Comparison of ENCODE assay signal across 12 cellular contexts in the genomic region with DNA sequence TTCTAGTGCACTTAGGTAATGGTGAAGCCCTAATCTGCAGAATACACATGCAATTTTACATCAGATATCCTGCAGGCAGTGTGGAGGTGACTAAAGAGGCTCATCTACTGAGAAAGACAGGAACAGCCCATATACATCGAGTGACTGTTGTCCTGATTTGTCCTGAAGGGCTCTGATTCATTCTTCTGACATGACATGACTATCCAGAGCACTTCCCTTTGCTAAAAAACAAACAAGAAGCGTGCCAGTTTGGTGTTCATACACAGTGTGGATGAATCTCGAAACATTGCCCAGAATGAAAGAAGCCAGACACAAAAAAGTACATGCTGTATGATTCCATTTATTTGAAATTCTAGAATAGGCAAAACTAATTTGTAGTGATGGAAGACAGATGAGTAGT. TPM values are rescaled to one million over a fixed set of nuclear protein-coding genes. Genes with fewer than 3 reads are reported as not detected.
DNase-seq lines count a peak whose midpoint lies in the region; ATAC-seq and TF ChIP-seq lines count a peak whose summit lies in the region.
"Had no signal": no experiment of that assay in that cellular context is flagged by ENCODE, and none has a peak within 500 bp of the region (broad histone marks: within the 10 kb centered on the region; RNA-seq: fewer than 3 reads in every experiment).

No MANE protein-coding gene starts in this region.

- CTCF ChIA-PET in PC-9 (lab: Charles Lee), result interaction anchor here (0.6 to 0.7 kb wide), 2 partner anchors 45 to 81 kb away, joined by 3 to 5 read pairs; no protein-coding TSS in a partner anchor

- H3K4me1 Mint-ChIP-seq in HFFc6 (ENCODE audit: low read depth), result peaks cover 50% of the 10 kb centered on the region

- intact Hi-C loops in PC-9 (cut with micrococcal nuclease; ENCODE audit: unreplicated experiment), result loop anchor here (5.0 kb wide), 2 partner anchors 80 to 105 kb away; no protein-coding TSS in a partner anchor
- intact Hi-C loops in esophagus muscularis mucosa (cut with DNase I), result loop anchor here (2.0 to 10.0 kb wide), 2 partner anchors 108 to 328 kb away; no protein-coding TSS in a partner anchor
- intact Hi-C loops in psoas muscle (cut with DNase I), result loop anchor here (5.0 kb wide), 3 partner anchors 85 to 245 kb away; no protein-coding TSS in a partner anchor
- intact Hi-C loops in left colon (cut with DNase I, micrococcal nuclease), result loop anchor here in 1 of 2 donors (5.0 kb wide), 1 partner anchor 330 kb away; no protein-coding TSS in a partner anchor

- peak overlapping the region; percentile 44; the same call in 1 of the 2 replicates for H3K4me2 ChIP-seq in PC-9
- H3K4me2 ChIP-seq: KMS-11 had no signal

- peak overlapping the region; percentile 5 for H3K4me3 Mint-ChIP-seq in HFFc6
- H3K4me3 Mint-ChIP-seq: activated naive CD8-positive, alpha-beta T cell treated with anti-CD3 and anti-CD28 coated beads for 36 hours had no signal

- 39% methylated on average over 3 of the region's 3 CpGs for WGBS in esophagus muscularis mucosa
- 20 to 31% (median 27%) methylated on average over 3 of the region's 3 CpGs for WGBS in psoas muscle, 3 donors
- 50 to 55% methylated on average over 3 of the region's 3 CpGs for WGBS in tibial nerve, 2 donors

- DNase-seq in HFFc6 (peak; percentile 82), PC-9 (peak; percentile 14 to 87), esophagus muscularis mucosa (ENCODE audit: extremely low spot score) (peak; percentile 89), psoas muscle (no peak), left colon (no peak), tibial nerve (ENCODE audit: low spot score in 2 of 2) (no peak)
- DNase-seq: activated naive CD8-positive, alpha-beta T cell treated with anti-CD3 and anti-CD28 coated beads for 36 hours; NCI-H82; stimulated activated CD4-positive, alpha-beta T cell treated with anti-CD3 and anti-CD28 coated beads, Interleukin-4, amount 100 ng/mL, for 1 hour had no signal

- ATAC-seq in psoas muscle (peak; percentile 61 to 78 (median 69)), left colon (no peak), GM18502 (IDR thresholded peaks at IDR 0.05; ENCODE audit: poor library complexity, unreplicated experiment) (no peak)

- no peaks in the 10 kb centered on the region for H3K36me3 Mint-ChIP-seq in HFFc6 (ENCODE audit: low read depth)
- H3K36me3 Mint-ChIP-seq: activated naive CD8-positive, alpha-beta T cell treated with anti-CD3 and anti-CD28 coated beads for 36 hours had no signal

- no peak for TF ChIP-seq CTCF in HFFc6 (IDR thresholded peaks at IDR 0.05)
- no peak for TF ChIP-seq CTCF in PC-9 (conservative IDR thresholded peaks at IDR 0.05)
- TF ChIP-seq CTCF in esophagus muscularis mucosa (IDR thresholded peaks at IDR 0.05), result no peak
- no peak for TF ChIP-seq CTCF in psoas muscle (IDR thresholded peaks at IDR 0.05)
- no peak for TF ChIP-seq CTCF in tibial nerve (IDR thresholded peaks at IDR 0.05)

- H3K27me3 Mint-ChIP-seq in HFFc6 (ENCODE audit: insufficient read depth), result no peaks in the 10 kb centered on the region; the same call in none of the 2 replicates
- H3K27me3 Mint-ChIP-seq: activated naive CD8-positive, alpha-beta T cell treated with anti-CD3 and anti-CD28 coated beads for 36 hours had no signal

- BruUV-seq in PC-9 (replicated peaks; lab: Mats Ljungman, UMichigan), result no TSS peak

- no peaks in the 10 kb centered on the region for H3K9me2 ChIP-seq in PC-9 (ENCODE audit: insufficient read depth)

- peaks cover 17% of the 10 kb centered on the region for H3K4me1 ChIP-seq in PC-9 (replicated peaks; ENCODE audit: insufficient read depth)
- H3K4me1 ChIP-seq in esophagus muscularis mucosa, result peaks cover 0 to 20% (median 17%) of the 10 kb centered on the region in 4 donors
- H3K4me1 ChIP-seq in psoas muscle, result peaks cover 30% of the 10 kb centered on the region
- peaks cover 0 to 18% (median 3%) of the 10 kb centered on the region in 4 donors for H3K4me1 ChIP-seq in tibial nerve

- POLR2A ChIA-PET in PC-9 (lab: Charles Lee; ENCODE audit: unreplicated experiment), result no interaction called here

- H2AFZ ChIP-seq in PC-9, result no peak overlapping the region

- H3K9me3 ChIP-seq in PC-9 (ENCODE audit: insufficient read depth, low read depth) (no peaks in the 10 kb centered on the region), esophagus muscularis mucosa (no peaks in the 10 kb centered on the region), psoas muscle (no peaks in the 10 kb centered on the region), tibial nerve (no peaks in the 10 kb centered on the region)
- H3K9me3 ChIP-seq: thoracic aorta had no signal

- H3K4me3 ChIP-seq in PC-9, result no peak overlapping the region
- H3K4me3 ChIP-seq in esophagus muscularis mucosa, result no peak overlapping the region
- no peak overlapping the region for H3K4me3 ChIP-seq in psoas muscle
- no peak overlapping the region for H3K4me3 ChIP-seq in tibial nerve
- H3K4me3 ChIP-seq: thoracic aorta had no signal

- H3K27ac Mint-ChIP-seq in HFFc6, result peak overlapping the region; percentile 71
- H3K27ac Mint-ChIP-seq: activated naive CD8-positive, alpha-beta T cell treated with anti-CD3 and anti-CD28 coated beads for 36 hours had no signal

- H3F3A ChIP-seq in PC-9 (ENCODE audit: insufficient read depth, low read depth), result peaks cover 8% of the 10 kb centered on the region; the same call in 1 of the 2 replicates

- H4K20me1 ChIP-seq in PC-9 (ENCODE audit: insufficient read depth), result no peaks in the 10 kb centered on the region

- H3K27ac ChIP-seq in PC-9, result peak overlapping the region; percentile 87
- H3K27ac ChIP-seq in esophagus muscularis mucosa (replicated peaks in 1 of 4), result no peak overlapping the region
- peak overlapping the region; percentile 69 for H3K27ac ChIP-seq in psoas muscle
- no peak overlapping the region for H3K27ac ChIP-seq in tibial nerve
- H3K27ac ChIP-seq: KMS-11, thoracic aorta had no signal

- TF ChIP-seq EP300 in esophagus muscularis mucosa (IDR thresholded peaks at IDR 0.05), result no peak
- TF ChIP-seq EP300 in tibial nerve (IDR thresholded peaks at IDR 0.05), result no peak

- TF ChIP-seq POLR2A in esophagus muscularis mucosa (IDR thresholded peaks at IDR 0.05; ENCODE audit: low read depth), result no peak
- no peak for TF ChIP-seq POLR2A in tibial nerve (IDR thresholded peaks at IDR 0.05)

- H3K36me3 ChIP-seq in PC-9 (ENCODE audit: low read depth) (no peaks in the 10 kb centered on the region), esophagus muscularis mucosa (no peaks in the 10 kb centered on the region), psoas muscle (ENCODE audit: insufficient read depth in 1 of 2, low read depth in 1 of 2) (no peaks in the 10 kb centered on the region), tibial nerve (no peaks in the 10 kb centered on the region)
- H3K36me3 ChIP-seq: thoracic aorta had no signal

- no peaks in the 10 kb centered on the region for H3K27me3 ChIP-seq in PC-9 (ENCODE audit: insufficient read depth, low read depth)
- H3K27me3 ChIP-seq in esophagus muscularis mucosa, result no peaks in the 10 kb centered on the region
- no peaks in the 10 kb centered on the region for H3K27me3 ChIP-seq in psoas muscle (ENCODE audit: insufficient read depth in 3 of 3, low read length in 2 of 3)
- no peaks in the 10 kb centered on the region for H3K27me3 ChIP-seq in tibial nerve

- H3K9me3 Mint-ChIP-seq in HFFc6, result no peaks in the 10 kb centered on the region
- H3K9me3 Mint-ChIP-seq: activated naive CD8-positive, alpha-beta T cell treated with anti-CD3 and anti-CD28 coated beads for 36 hours had no signal

- no peaks in the 10 kb centered on the region for H3K79me2 ChIP-seq in PC-9 (ENCODE audit: low read depth)

RNA-seq across cellular contexts. Expression of gene AMPD3, which starts 48.0 kb away (rescaled TPM):
- total RNA-seq in HFFc6 (2021; fragmentation: NEBNext Ultra II Directional; extraction: Animal tissue kit (Norgen Biotek cat#: 25700)), result 10 to 100 TPM in 3 of 6 experiments, 1 to 10 TPM in 3; 9.6 to 10.6 (median 10.0) TPM
- total RNA-seq in PC-9 (2021) (16.5 and 17.4 TPM in 2 replicates), esophagus muscularis mucosa (1 to 10 TPM; 3.8 to 7.5 (median 5.1) TPM), psoas muscle (100 to 1,000 TPM in 3 of 4 donors, 10 to 100 TPM in 1; 45.4 to 120 (median 110) TPM), left colon (10 to 100 TPM; 12.0 to 15.0 TPM), tibial nerve (1 to 10 TPM; 1.0 to 8.7 (median 3.7) TPM)
- 10 to 100 TPM; 23.5 to 67.7 (median 57.9) TPM for polyA plus RNA-seq in psoas muscle

Comparison
In these comparisons a context has a peak if more than half of its experiments do, and no peak if none do; other contexts are left out.
1. DNase-seq: peak in HFFc6 (single experiment), PC-9 (2 of 2) and esophagus muscularis mucosa (single experiment); none in psoas muscle (0 of 2), left colon (0 of 2) and tibial nerve (0 of 2).
2. H3K27ac ChIP-seq: peak in PC-9 (single experiment) and psoas muscle (single experiment); none in esophagus muscularis mucosa (0 of 4) and tibial nerve (0 of 4).
3. ATAC-seq: peak in psoas muscle (4 of 4); none in left colon (single experiment) and GM18502 (single experiment).